In the genomic region with DNA sequence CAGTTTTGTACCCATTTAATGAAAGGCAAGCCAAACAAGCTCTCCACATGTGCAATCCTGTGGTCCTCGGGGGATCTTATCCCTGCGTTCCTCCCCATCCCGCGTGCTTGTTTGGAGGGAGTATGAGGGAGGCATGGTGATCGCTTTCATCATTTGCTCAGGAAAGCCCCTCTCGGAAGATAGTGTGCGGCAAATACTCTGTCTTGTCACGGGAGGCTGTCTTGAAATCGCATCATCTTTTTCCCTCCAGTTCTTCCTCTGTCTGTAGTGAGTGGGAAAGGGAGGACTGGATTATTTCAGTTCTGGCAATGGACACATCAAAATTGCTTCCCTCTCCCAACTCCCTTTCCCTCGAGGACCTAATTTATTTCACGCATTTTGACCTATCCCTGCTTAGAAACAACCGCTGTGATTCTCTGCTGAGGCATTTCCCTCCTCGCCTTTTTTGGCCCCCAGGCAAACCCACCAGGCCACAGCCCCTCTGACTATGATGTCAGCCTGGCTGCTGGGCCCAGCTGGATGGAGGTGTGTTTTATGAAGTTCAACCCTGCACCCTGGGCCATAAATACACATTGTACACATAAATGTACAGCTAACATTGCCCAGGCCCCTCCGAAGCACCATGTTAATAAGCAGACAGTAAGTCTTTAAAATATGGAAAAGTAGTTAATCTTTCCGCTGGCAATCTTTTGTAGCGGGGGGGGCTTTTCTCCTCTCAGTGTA, we compare ENCODE assay signal across 21 cellular contexts.
DNase-seq lines count a peak whose midpoint lies in the region; ATAC-seq and TF ChIP-seq lines count a peak whose summit lies in the region.
"Had no signal": no experiment of that assay in that cellular context is flagged by ENCODE, and none has a peak within 500 bp of the region (broad histone marks: within the 10 kb centered on the region; RNA-seq: fewer than 3 reads in every experiment).

No MANE protein-coding gene starts in this region.

- WGBS in neuronal stem cell (ENCODE audit: extremely low coverage in 2 of 2, insufficient read length in 2 of 2, insufficient replicate concordance in 1 of 2), 2 donors = no CpG with 5 or more reads among the region's 16 CpGs

- H3K9me3 Mint-ChIP-seq in activated naive CD8-positive, alpha-beta T cell treated with anti-CD3 and anti-CD28 coated beads, Interleukin-2, amount 50 U/mL, for 24 hours = no peaks in the 10 kb centered on the region

- no peak overlapping the region for H2BK12ac ChIP-seq in neuronal stem cell (ENCODE audit: low read length)

- no peak overlapping the region for H3K27ac Mint-ChIP-seq in activated naive CD8-positive, alpha-beta T cell treated with anti-CD3 and anti-CD28 coated beads, Interleukin-2, amount 50 U/mL, for 24 hours

- H3K4me1 Mint-ChIP-seq in activated naive CD8-positive, alpha-beta T cell treated with anti-CD3 and anti-CD28 coated beads, Interleukin-2, amount 50 U/mL, for 24 hours = no peaks in the 10 kb centered on the region
- H3K4me1 Mint-ChIP-seq: CD4-positive, alpha-beta memory T cell had no signal

- H2AK5ac ChIP-seq in neuronal stem cell (ENCODE audit: low read depth, low read length) = no peak overlapping the region

- no peaks in the 10 kb centered on the region for H3K36me3 ChIP-seq in MG63
- no peaks in the 10 kb centered on the region for H3K36me3 ChIP-seq in neuronal stem cell (replicated peaks in 1 of 2; ENCODE audit: control insufficient read depth in 2 of 2, insufficient read depth in 2 of 2, low read length in 2 of 2)
- H3K36me3 ChIP-seq: BE2C, SJCRH30 had no signal

- no peak for ATAC-seq in activated naive CD8-positive, alpha-beta T cell treated with anti-CD3 and anti-CD28 coated beads, Interleukin-2, amount 50 U/mL, for 24 hours
- ATAC-seq: K562, PC-3 had no signal

- no peak overlapping the region for H3K27ac ChIP-seq in neuronal stem cell (replicated peaks; ENCODE audit: low read length)
- H3K27ac ChIP-seq: 22Rv1, SJCRH30 had no signal

- DNase-seq in Daoy (ENCODE audit: low read depth) (peak; percentile 29), MG63 (peak; percentile 9), fibroblast of the aortic adventitia (ENCODE audit: low read depth) (peak; percentile 35), neuronal stem cell (ENCODE audit: low spot score) (no peak), Ammon's horn (ENCODE audit: low spot score) (no peak), GOT3 (lab: John Stamatoyannopoulos, UW) (no peak)
- DNase-seq in activated naive CD8-positive, alpha-beta T cell treated with anti-CD3 and anti-CD28 coated beads, Interleukin-2, amount 50 U/mL, for 24 hours = no peak
- no peak for DNase-seq in stimulated activated CD4-positive, alpha-beta T cell treated with anti-CD3 and anti-CD28 coated beads, Interleukin-12 subunit alpha, Interleukin-12 subunit beta, amount 100 ng/mL, for 4 hours
- DNase-seq: BE2C; CD4-positive, alpha-beta memory T cell; DMS79 treated with DMSO at 0.1 percent for 48 hours; H7; MV-4-11; NCI-H1417; NCI-H1930; NCI-H510A; NCI-H774; PC-3; SJCRH30 had no signal

- no peaks in the 10 kb centered on the region for H3K36me3 Mint-ChIP-seq in activated naive CD8-positive, alpha-beta T cell treated with anti-CD3 and anti-CD28 coated beads, Interleukin-2, amount 50 U/mL, for 24 hours (ENCODE audit: low read depth)
- H3K36me3 Mint-ChIP-seq: CD4-positive, alpha-beta memory T cell had no signal

- H2BK15ac ChIP-seq in neuronal stem cell (ENCODE audit: low read length) = no peak overlapping the region

- no peak overlapping the region for H3K23ac ChIP-seq in neuronal stem cell (ENCODE audit: low read depth, low read length, poor library complexity)

- no peak overlapping the region for H3K4me2 ChIP-seq in neuronal stem cell (ENCODE audit: insufficient read depth, low read length, poor library complexity, severe bottlenecking)

- H3K4me3 Mint-ChIP-seq in activated naive CD8-positive, alpha-beta T cell treated with anti-CD3 and anti-CD28 coated beads, Interleukin-2, amount 50 U/mL, for 24 hours = no peak overlapping the region
- H3K4me3 Mint-ChIP-seq: CD4-positive, alpha-beta memory T cell had no signal

- H3K14ac ChIP-seq in neuronal stem cell (ENCODE audit: low read length) = no peak overlapping the region

- H3K9me3 ChIP-seq in MG63 (no peaks in the 10 kb centered on the region), neuronal stem cell (replicated peaks in 1 of 2; ENCODE audit: control insufficient read depth in 2 of 2, insufficient read depth in 1 of 2, low read depth in 1 of 2, low read length in 2 of 2) (no peaks in the 10 kb centered on the region)
- H3K9me3 ChIP-seq: BE2C, SJCRH30 had no signal

- no peak overlapping the region for H2BK120ac ChIP-seq in neuronal stem cell (ENCODE audit: low read depth, low read length)

- no peak overlapping the region for H2BK5ac ChIP-seq in neuronal stem cell (ENCODE audit: low read length)

- H3K4ac ChIP-seq in neuronal stem cell (ENCODE audit: low read length) = no peak overlapping the region

- H3K18ac ChIP-seq in neuronal stem cell (ENCODE audit: low read length) = no peak overlapping the region

- H3K79me1 ChIP-seq in neuronal stem cell (ENCODE audit: low read depth, low read length) = no peaks in the 10 kb centered on the region

- TF ChIP-seq CTCF in fibroblast of the aortic adventitia (IDR thresholded peaks at IDR 0.05; ENCODE audit: insufficient read depth, low read length) = no peak

- H3K9ac ChIP-seq in neuronal stem cell (ENCODE audit: low read depth, low read length, poor library complexity) = no peak overlapping the region

- no peak overlapping the region for H4K8ac ChIP-seq in neuronal stem cell (ENCODE audit: low read depth, low read length)

- peak overlapping the region; percentile 18 for H2AFZ ChIP-seq in neuronal stem cell (ENCODE audit: low read length)

- H4K91ac ChIP-seq in neuronal stem cell (ENCODE audit: low read depth, low read length, poor library complexity) = no peak overlapping the region

- H3K27me3 Mint-ChIP-seq in activated naive CD8-positive, alpha-beta T cell treated with anti-CD3 and anti-CD28 coated beads, Interleukin-2, amount 50 U/mL, for 24 hours = peaks cover 2% of the 10 kb centered on the region
- H3K27me3 Mint-ChIP-seq: CD4-positive, alpha-beta memory T cell had no signal

- peaks cover 4 to 7% of the 10 kb centered on the region in 2 donors for H3K4me1 ChIP-seq in neuronal stem cell (ENCODE audit: control insufficient read depth in 2 of 2, insufficient read depth in 1 of 2, low read depth in 1 of 2, low read length in 2 of 2)
- H3K4me1 ChIP-seq: BE2C had no signal

- H3K27me3 ChIP-seq in MG63 = no peaks in the 10 kb centered on the region
- H3K27me3 ChIP-seq in neuronal stem cell (ENCODE audit: control insufficient read depth in 3 of 3, insufficient read depth in 3 of 3, low read depth in 1 of 3, low read length in 3 of 3) = no peaks in the 10 kb centered on the region
- H3K27me3 ChIP-seq: BE2C, SJCRH30 had no signal

- H3K4me3 ChIP-seq in MG63 = no peak overlapping the region
- H3K4me3 ChIP-seq in fibroblast of the aortic adventitia (ENCODE audit: low read depth, low read length) = no peak overlapping the region
- H3K4me3 ChIP-seq in neuronal stem cell (ENCODE audit: low read length in 2 of 2) = no peak overlapping the region
- H3K4me3 ChIP-seq: K562, SJCRH30 had no signal

Comparison
In these comparisons a context has a peak if more than half of its experiments do, and no peak if none do; other contexts are left out.
1. DNase-seq: peak in Daoy (single experiment), MG63 (single experiment) and fibroblast of the aortic adventitia (single experiment); none in neuronal stem cell (single experiment), Ammon's horn (single experiment), activated naive CD8-positive, alpha-beta T cell treated with anti-CD3 and anti-CD28 coated beads, Interleukin-2, amount 50 U/mL, for 24 hours (single experiment), stimulated activated CD4-positive, alpha-beta T cell treated with anti-CD3 and anti-CD28 coated beads, Interleukin-12 subunit alpha, Interleukin-12 subunit beta, amount 100 ng/mL, for 4 hours (single experiment) and GOT3 (single experiment).